Comparison of ENCODE assay signal across 8 cellular contexts in the genomic region with DNA sequence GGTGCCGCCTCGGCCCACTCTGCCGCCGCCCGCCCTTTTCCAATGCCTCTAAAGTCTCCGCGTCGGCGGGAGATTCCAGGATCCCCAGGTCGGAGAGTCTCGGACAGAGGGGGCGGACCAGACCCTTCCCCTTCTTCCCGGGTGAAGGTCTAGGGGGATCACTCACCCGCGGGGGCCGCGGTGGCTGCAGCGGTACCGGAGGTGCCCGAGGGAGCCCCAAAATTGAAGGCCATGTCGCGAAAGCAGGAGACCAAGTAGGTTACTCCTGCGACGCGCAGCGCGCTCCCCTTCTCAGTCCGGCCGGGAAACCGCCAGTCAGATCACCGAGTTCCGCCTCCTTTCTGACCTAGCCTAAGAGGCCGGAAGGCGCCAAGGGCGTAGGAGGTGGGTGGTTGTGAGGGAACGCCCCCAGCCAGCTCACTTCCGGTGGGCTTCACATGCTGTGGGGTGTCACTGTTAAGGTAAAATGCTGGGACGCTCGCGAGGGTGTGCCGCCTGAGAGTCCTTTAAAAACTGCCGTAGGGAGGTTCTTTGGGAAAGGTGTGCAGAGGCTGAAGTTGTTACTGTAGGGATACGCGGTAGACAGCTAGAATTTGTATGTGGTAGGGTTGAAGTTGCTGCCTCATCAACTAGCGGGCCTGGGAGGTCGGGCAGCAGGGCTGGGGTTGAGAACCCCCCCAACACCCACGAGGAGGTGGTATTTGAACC. TPM values are rescaled to one million over a fixed set of nuclear protein-coding genes. Genes with fewer than 3 reads are reported as not detected.
DNase-seq lines count a peak whose midpoint lies in the region; TF ChIP-seq lines count a peak whose summit lies in the region.

A gene with protein sequence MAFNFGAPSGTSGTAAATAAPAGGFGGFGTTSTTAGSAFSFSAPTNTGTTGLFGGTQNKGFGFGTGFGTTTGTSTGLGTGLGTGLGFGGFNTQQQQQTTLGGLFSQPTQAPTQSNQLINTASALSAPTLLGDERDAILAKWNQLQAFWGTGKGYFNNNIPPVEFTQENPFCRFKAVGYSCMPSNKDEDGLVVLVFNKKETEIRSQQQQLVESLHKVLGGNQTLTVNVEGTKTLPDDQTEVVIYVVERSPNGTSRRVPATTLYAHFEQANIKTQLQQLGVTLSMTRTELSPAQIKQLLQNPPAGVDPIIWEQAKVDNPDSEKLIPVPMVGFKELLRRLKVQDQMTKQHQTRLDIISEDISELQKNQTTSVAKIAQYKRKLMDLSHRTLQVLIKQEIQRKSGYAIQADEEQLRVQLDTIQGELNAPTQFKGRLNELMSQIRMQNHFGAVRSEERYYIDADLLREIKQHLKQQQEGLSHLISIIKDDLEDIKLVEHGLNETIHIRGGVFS (minus strand): TSS at position 256 of the 708 bp plus-strand sequence. CDS start 23 bp downstream, at position 233.

- H3K27ac ChIP-seq in effector memory CD4-positive, alpha-beta T cell (ENCODE audit: insufficient read depth, low read length, poor library complexity, severe bottlenecking), result peak within 1 kb of the TSS; percentile 90

- H3K9me3 ChIP-seq in effector memory CD4-positive, alpha-beta T cell (ENCODE audit: control insufficient read depth, low read length), result no peaks in the 10 kb centered on the region

- H3K4me3 ChIP-seq in effector memory CD4-positive, alpha-beta T cell (ENCODE audit: insufficient read depth, low read depth, low read length, poor library complexity, severe bottlenecking), result peak within 1 kb of the TSS; percentile 96

- H3K4me1 ChIP-seq in effector memory CD4-positive, alpha-beta T cell (ENCODE audit: control insufficient read depth, insufficient read depth, low read length, poor library complexity, severe bottlenecking), result peaks cover 12% of the 10 kb centered on the region

- peaks cover 6% of the 10 kb centered on the region for H3K36me3 ChIP-seq in effector memory CD4-positive, alpha-beta T cell (ENCODE audit: control insufficient read depth, insufficient read depth, low read length)

- TF ChIP-seq CTCF in GM20000 (IDR thresholded peaks at IDR 0.05; ENCODE audit: extremely low read depth, missing control alignments), result no peak

- CTCF ChIA-PET in activated CD8-positive, alpha-beta memory T cell treated with anti-CD3 and anti-CD28 coated beads for 36 hours (lab: Charles Lee), result no interaction called here

- POLR2A ChIA-PET in activated CD8-positive, alpha-beta memory T cell treated with anti-CD3 and anti-CD28 coated beads for 36 hours (lab: Charles Lee), result interaction anchor here (0.5 to 0.6 kb wide), 2 partner anchors 158 to 560 kb away, joined by 3 to 4 read pairs; partner anchors contain the start of gene SDAD1

- DNase-seq in CMK (ENCODE audit: low read depth) (peak; percentile 87), GM20000 (ENCODE audit: low spot score) (peak; percentile 91), HT-29 (ENCODE audit: low spot score) (peak; percentile 95), NOMO-1 (lab: John Stamatoyannopoulos, UW; ENCODE audit: unreplicated experiment in 2 of 2) (peak; percentile 93), lung microvascular endothelial cell (ENCODE audit: low read depth in 2 of 2) (peak; percentile 95 to 96)
- DNase-seq in effector memory CD4-positive, alpha-beta T cell, result peak; percentile 84 to 89 (median 88)
- peak; percentile 91 to 92 (median 92) for DNase-seq in stimulated activated CD4-positive, alpha-beta T cell treated with anti-CD3 and anti-CD28 coated beads, TNF-alpha, amount 100 ng/mL, for 48 hours (ENCODE audit: low read depth in 3 of 3)

- H3K27me3 ChIP-seq in effector memory CD4-positive, alpha-beta T cell (replicated peaks; ENCODE audit: control insufficient read depth, insufficient read depth, low read length, poor library complexity, severe bottlenecking), result no peaks in the 10 kb centered on the region

RNA-seq across cellular contexts. Expression of the gene that starts here (rescaled TPM):
- 29.1 and 43.6 TPM in 2 replicates for total RNA-seq in HT-29 (2014; rRNA removed; shearing (Covaris generic))
- total RNA-seq in activated CD8-positive, alpha-beta memory T cell treated with anti-CD3 and anti-CD28 coated beads for 36 hours, result 10 to 100 TPM; 68.8 to 68.9 TPM
- 43.3 and 43.6 TPM in 2 replicates for total RNA-seq in lung microvascular endothelial cell

Comparison
In these comparisons a context has a peak if more than half of its experiments do, and no peak if none do; other contexts are left out.
1. Peak in every context shown above with its lines: DNase-seq, H3K4me3 ChIP-seq and H3K27ac ChIP-seq.